8 cellular contexts compared by ENCODE assay signal in the genomic region with DNA sequence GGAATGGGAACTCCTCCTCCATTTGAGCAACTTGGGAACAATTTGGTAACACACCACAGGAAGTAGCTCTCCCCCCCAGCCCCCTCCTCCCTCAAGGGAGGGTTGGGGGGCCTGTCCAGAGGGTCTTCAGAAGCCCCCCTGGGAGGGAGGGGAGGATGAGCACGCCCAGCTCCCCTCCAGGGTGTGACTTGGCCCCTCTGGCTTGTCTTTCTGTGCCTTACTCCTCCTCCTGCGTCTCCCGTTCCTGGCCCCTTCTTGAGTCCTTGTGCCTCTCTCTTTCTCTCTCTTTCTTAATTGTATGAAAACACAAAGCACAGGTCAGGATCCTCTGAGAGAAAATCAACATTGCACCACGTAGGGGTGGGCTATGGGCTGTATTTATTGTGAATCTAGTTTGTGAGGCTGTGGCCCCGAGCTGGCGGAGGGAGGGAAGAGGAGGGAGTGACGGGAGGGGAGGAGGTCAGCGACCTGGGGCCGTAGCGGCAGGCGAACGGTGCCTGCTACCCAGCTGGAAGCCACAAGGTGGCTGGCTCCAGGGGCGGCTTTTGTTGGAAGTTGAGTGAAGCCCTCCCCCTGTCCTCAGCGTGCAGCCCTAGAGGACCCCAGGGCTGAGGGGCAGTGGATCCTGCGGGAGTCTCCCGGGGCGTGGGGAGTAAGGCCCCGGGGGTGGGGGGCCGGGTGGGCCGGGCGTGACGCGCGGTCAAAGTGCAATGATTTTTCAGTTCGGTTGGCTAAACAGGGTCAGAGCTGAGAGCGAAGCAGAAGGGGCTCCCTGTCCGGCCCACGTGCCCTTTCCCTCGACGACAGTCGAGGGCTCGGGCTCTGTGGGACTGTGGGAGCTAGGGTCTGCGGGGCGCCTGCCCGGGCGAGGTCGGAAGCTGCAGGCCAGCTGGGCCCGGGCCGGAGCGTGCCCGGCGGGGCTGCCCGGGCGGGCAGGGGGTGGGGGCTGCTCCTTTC. TPM values are rescaled to one million over a fixed set of nuclear protein-coding genes. Genes with fewer than 3 reads are reported as not detected.
DNase-seq lines count a peak whose midpoint lies in the region; ATAC-seq and TF ChIP-seq lines count a peak whose summit lies in the region.

No MANE protein-coding gene starts in this region.

- peak overlapping the region; percentile 59 for H3K4me3 ChIP-seq in GM23338
- H3K4me3 ChIP-seq in PC-3 (ENCODE audit: low read length): peak overlapping the region; percentile 67
- H3K4me3 ChIP-seq in psoas muscle: peak overlapping the region; percentile 45

- peak overlapping the region; percentile 87 for H3K4me2 ChIP-seq in GM23338
- H3K4me2 ChIP-seq in PC-3 (ENCODE audit: low read length): peak overlapping the region; percentile 83

- H2AFZ ChIP-seq in GM23338 (peak overlapping the region; percentile 86), PC-3 (ENCODE audit: low read length) (peak overlapping the region; percentile 73)

- POLR2A ChIA-PET in PC-3 (lab: Charles Lee; ENCODE audit: unreplicated experiment): no interaction called here

- H4K20me1 ChIP-seq in GM23338 (replicated peaks; ENCODE audit: insufficient read depth) (peaks cover 9% of the 10 kb centered on the region; the same call in 1 of the 2 replicates), PC-3 (ENCODE audit: low read length) (no peaks in the 10 kb centered on the region)

- H3K4me3 Mint-ChIP-seq in GM23338: peak overlapping the region; percentile 70
- peak overlapping the region; percentile 86 for H3K4me3 Mint-ChIP-seq in endothelial cell (ENCODE audit: unreplicated experiment)

- peaks cover 74% of the 10 kb centered on the region for H3K27me3 Mint-ChIP-seq in GM23338 (ENCODE audit: insufficient read depth, low read depth, poor library complexity)
- H3K27me3 Mint-ChIP-seq in endothelial cell (ENCODE audit: unreplicated experiment): peaks cover 10% of the 10 kb centered on the region

- H3K9me3 Mint-ChIP-seq in GM23338: no peaks in the 10 kb centered on the region
- H3K9me3 Mint-ChIP-seq in endothelial cell (ENCODE audit: unreplicated experiment): no peaks in the 10 kb centered on the region

- no peaks in the 10 kb centered on the region for H3K9me2 ChIP-seq in GM23338 (ENCODE audit: insufficient read depth)
- H3K9me2 ChIP-seq in PC-3 (replicated peaks; ENCODE audit: low read length): no peaks in the 10 kb centered on the region

- H3K9me3 ChIP-seq in PC-3 (ENCODE audit: low read length) (no peaks in the 10 kb centered on the region), psoas muscle (no peaks in the 10 kb centered on the region)

- CTCF ChIA-PET in PC-3 (lab: Charles Lee): interaction anchor here (0.6 to 1.7 kb wide), 3 partner anchors 112 to 131 kb away, joined by 4 to 9 read pairs (median 7); no protein-coding TSS in a partner anchor

- H3K36me3 Mint-ChIP-seq in GM23338 (ENCODE audit: low read depth) (no peaks in the 10 kb centered on the region), endothelial cell (ENCODE audit: low read depth, unreplicated experiment) (peaks cover 9% of the 10 kb centered on the region)

- peak overlapping the region; percentile 22; the same call in 1 of the 2 replicates for H3K27ac ChIP-seq in GM23338 (ENCODE audit: low read depth)
- H3K27ac ChIP-seq in PC-3 (ENCODE audit: low read length): no peak overlapping the region
- peak overlapping the region; percentile 30 for H3K27ac ChIP-seq in psoas muscle

- H3K9ac ChIP-seq in PC-3 (ENCODE audit: low read length): peak overlapping the region; percentile 25

- H3K27me3 ChIP-seq in GM23338 (ENCODE audit: insufficient read depth): peaks cover 85% of the 10 kb centered on the region
- no peaks in the 10 kb centered on the region for H3K27me3 ChIP-seq in PC-3 (ENCODE audit: low read length)
- H3K27me3 ChIP-seq in psoas muscle (ENCODE audit: insufficient read depth in 3 of 3, low read length in 2 of 3): no peaks in the 10 kb centered on the region

- 74 to 76% (median 75%) methylated on average over 42 to 44 of the region's 44 CpGs for WGBS in psoas muscle, 3 donors

- H3K79me2 ChIP-seq in GM23338 (replicated peaks; ENCODE audit: insufficient read depth) (no peaks in the 10 kb centered on the region), PC-3 (ENCODE audit: low read length) (no peaks in the 10 kb centered on the region)

- H3K4me1 ChIP-seq in GM23338 (ENCODE audit: insufficient read depth): peaks cover 42% of the 10 kb centered on the region
- peaks cover 11% of the 10 kb centered on the region; the same call in 1 of the 2 replicates for H3K4me1 ChIP-seq in PC-3 (ENCODE audit: insufficient read depth, low read length)
- peaks cover 22% of the 10 kb centered on the region for H3K4me1 ChIP-seq in psoas muscle

- intact Hi-C loops in PC-3 (cut with micrococcal nuclease) (no loop called here), psoas muscle (cut with DNase I) (no loop called here)

- peaks cover 50% of the 10 kb centered on the region for H3F3A ChIP-seq in GM23338 (replicated peaks; ENCODE audit: low read depth)
- H3F3A ChIP-seq in PC-3 (ENCODE audit: low read length, unreplicated experiment): no peaks in the 10 kb centered on the region

- H3K27ac Mint-ChIP-seq in GM23338: no peak overlapping the region
- H3K27ac Mint-ChIP-seq in endothelial cell (ENCODE audit: unreplicated experiment): peak overlapping the region; percentile 55

- no peaks in the 10 kb centered on the region for H3K36me3 ChIP-seq in GM23338 (ENCODE audit: insufficient read depth)
- H3K36me3 ChIP-seq in PC-3 (ENCODE audit: low read depth, low read length): no peaks in the 10 kb centered on the region
- H3K36me3 ChIP-seq in psoas muscle (ENCODE audit: insufficient read depth in 1 of 2, low read depth in 1 of 2): peaks cover 0 to 30% of the 10 kb centered on the region in 2 donors

- DNase-seq in GM23338 (ENCODE audit: low spot score) (peak; percentile 90), PC-3 (peak; percentile 46), endothelial cell (ENCODE audit: low spot score) (peak; percentile 75), psoas muscle (no peak), NCI-H2107 (lab: John Stamatoyannopoulos, UW) (no peak), germinal center (ENCODE audit: low spot score) (no peak)

- peak in 1 of 2 experiments; percentile 11; a peak in 1 of 4 replicates for TF ChIP-seq CTCF in GM23338 (conservative IDR thresholded peaks at IDR 0.05; ENCODE audit: low read depth in 2 of 2)
- TF ChIP-seq CTCF in PC-3 (conservative IDR thresholded peaks at IDR 0.05; ENCODE audit: low read depth, low read length): peak; percentile 42; the same call in 1 of the 2 replicates
- TF ChIP-seq CTCF in endothelial cell (IDR thresholded peaks at IDR 0.05; ENCODE audit: unreplicated experiment): peak; percentile 34
- TF ChIP-seq CTCF in psoas muscle (IDR thresholded peaks at IDR 0.05): no peak

- peak; percentile 25 for ATAC-seq in GM23338
- ATAC-seq in PC-3: peak; percentile 18
- no peak for ATAC-seq in psoas muscle
- no peak for ATAC-seq in HG03175 (IDR thresholded peaks at IDR 0.05; ENCODE audit: unreplicated experiment)
- ATAC-seq in GM21367 (IDR thresholded peaks at IDR 0.05; ENCODE audit: unreplicated experiment): no peak

- H3K4me1 Mint-ChIP-seq in GM23338 (peaks cover 33% of the 10 kb centered on the region), endothelial cell (ENCODE audit: unreplicated experiment) (peaks cover 19% of the 10 kb centered on the region)

- BruUV-seq in PC-3 (replicated peaks; lab: Mats Ljungman, UMichigan): no TSS peak

TF ChIP-seq in GM23338, 12 proteins besides CTCF, POLR2A, EP300 and RAD21:
- no peak for TF ChIP-seq STAT1 (IDR thresholded peaks at IDR 0.05; ENCODE audit: unreplicated experiment)

RNA-seq across cellular contexts. Expression of gene LYL1, which starts 6.4 kb away (rescaled TPM):
- 0.47 and 2.2 TPM in 2 replicates for total RNA-seq in GM23338 (2014; rRNA removed; shearing (Covaris generic))
- polyA plus RNA-seq in GM23338 (2016; fragmentation: Nextera tagmentation; extraction: Ambion mirVana): 0.77 and 1.2 TPM in 2 replicates
- 3.3 and 12.0 TPM in 2 replicates for total RNA-seq in PC-3 (2014; rRNA removed)
- total RNA-seq in endothelial cell (ENCODE audit: unreplicated experiment): 68.6 TPM
- 1 to 10 TPM; 2.1 to 4.6 (median 3.2) TPM for total RNA-seq in psoas muscle
- 1 to 10 TPM; 1.1 to 3.4 (median 1.1) TPM for polyA plus RNA-seq in psoas muscle

RNA-seq across cellular contexts. Expression of gene TRMT1, which starts 20.3 kb away (rescaled TPM):
- 76.4 and 88.6 TPM in 2 replicates for total RNA-seq in GM23338 (2014; rRNA removed; shearing (Covaris generic))
- 90.1 and 92.6 TPM in 2 replicates for polyA plus RNA-seq in GM23338 (2016; fragmentation: Nextera tagmentation; extraction: Ambion mirVana)
- 91.8 and 117 TPM in 2 replicates for total RNA-seq in PC-3 (2014; rRNA removed)
- total RNA-seq in endothelial cell (ENCODE audit: unreplicated experiment): 54.2 TPM
- total RNA-seq in psoas muscle: 10 to 100 TPM; 31.6 to 45.3 (median 35.1) TPM
- polyA plus RNA-seq in psoas muscle: 10 to 100 TPM; 42.3 to 87.1 (median 45.4) TPM

RNA-seq across cellular contexts. Expression of gene NACC1, which starts 21.9 kb away (rescaled TPM):
- 203 and 260 TPM in 2 replicates for total RNA-seq in GM23338 (2014; rRNA removed; shearing (Covaris generic))
- polyA plus RNA-seq in GM23338 (2016; fragmentation: Nextera tagmentation; extraction: Ambion mirVana) (12.4 and 16.1 TPM in 2 replicates), psoas muscle (10 to 100 TPM; 11.9 to 63.4 (median 45.8) TPM)
- total RNA-seq in PC-3 (2014; rRNA removed) (266 and 337 TPM in 2 replicates), endothelial cell (ENCODE audit: unreplicated experiment) (112 TPM), psoas muscle (10 to 100 TPM; 32.1 to 48.9 (median 37.9) TPM)

RNA-seq across cellular contexts. Expression of gene STX10, which starts 54.0 kb away (rescaled TPM):
- 55.9 and 58.3 TPM in 2 replicates for total RNA-seq in GM23338 (2014; rRNA removed; shearing (Covaris generic))
- polyA plus RNA-seq in GM23338 (2016; fragmentation: Nextera tagmentation; extraction: Ambion mirVana) (42.8 and 44.0 TPM in 2 replicates), psoas muscle (10 to 100 TPM; 34.5 to 63.3 (median 43.6) TPM)
- total RNA-seq in PC-3 (2014; rRNA removed) (179 and 243 TPM in 2 replicates), endothelial cell (ENCODE audit: unreplicated experiment) (31.8 TPM), psoas muscle (10 to 100 TPM; 18.5 to 20.4 (median 19.3) TPM)

RNA-seq across cellular contexts. Expression of gene IER2, which starts 54.0 kb away (rescaled TPM):
- total RNA-seq in GM23338 (2014; rRNA removed; shearing (Covaris generic)): 99.1 and 124 TPM in 2 replicates
- polyA plus RNA-seq in GM23338 (2016; fragmentation: Nextera tagmentation; extraction: Ambion mirVana): 191 and 200 TPM in 2 replicates
- 155 and 191 TPM in 2 replicates for total RNA-seq in PC-3 (2014; rRNA removed)
- total RNA-seq in endothelial cell (ENCODE audit: unreplicated experiment): 115 TPM
- 10 to 100 TPM; 16.8 to 31.2 (median 29.9) TPM for total RNA-seq in psoas muscle
- polyA plus RNA-seq in psoas muscle: 10 to 100 TPM; 12.9 to 62.7 (median 18.2) TPM

Comparison
In these comparisons a context has a peak if more than half of its experiments do, and no peak if none do; other contexts are left out.
1. ATAC-seq: peak in GM23338 (single experiment) and PC-3 (single experiment); none in psoas muscle (0 of 4), HG03175 (single experiment) and GM21367 (single experiment).
2. DNase-seq: peak in GM23338 (single experiment), PC-3 (single experiment) and endothelial cell (single experiment); none in psoas muscle (0 of 2), NCI-H2107 (single experiment) and germinal center (single experiment).
3. Peak in every context shown above with its lines, with median percentiles within 50 percentile points of each other: H3K4me3 ChIP-seq.